ENCODE assay signal across 28 cellular contexts in genomic region chr3:130627143-130627849, GRCh38.
"Had no signal": no experiment of that assay in that cellular context is flagged by ENCODE, and none has a peak within 500 bp of the region (broad histone marks: within the 10 kb centered on the region; RNA-seq: fewer than 3 reads in every experiment).

No MANE protein-coding gene starts in this region.

- H3K9me3 ChIP-seq: Peyer's patch, SJSA1, SK-N-SH had no signal

- H3K36me3 ChIP-seq: cardiac muscle cell, Peyer's patch, SJSA1 had no signal

- H3K27ac ChIP-seq: cardiac muscle cell, Peyer's patch, SJSA1 had no signal

- H3K27me3 ChIP-seq: cardiac muscle cell, Peyer's patch, SJSA1 had no signal

- DNase-seq: activated CD4-positive, alpha-beta T cell treated with anti-CD3 and anti-CD28 coated beads, Interleukin-2, amount 10 ng/mL, durations not matched to agents 24 days and 14 days; activated CD4-positive, alpha-beta T cell treated with anti-CD3 and anti-CD28 coated beads, Interleukin-2, amount 50 U/mL, for 4 hours; activated CD8-positive, alpha-beta T cell treated with anti-CD3 and anti-CD28 coated beads for 36 hours; activated gamma-delta T cell; activated naive CD4-positive, alpha-beta T cell treated with anti-CD3 and anti-CD28 coated beads for 36 hours; activated T-cell treated with anti-CD3 and anti-CD28 coated beads, Interleukin-2, amount 50 U/mL, for 24 hours; aorta; NCI-H1092 treated with DMSO at 0.1 percent for 48 hours; NCI-H1417; NCI-H146; NCI-H187; NCI-H2029 treated with DMSO at 0.1 percent for 48 hours; NCI-H2107; NCI-H226; NCI-H446 treated with DMSO at 0.1 percent for 48 hours; NCI-H524; NCI-H69; NCI-H82; NK-92 treated with Interleukin-12 subunit alpha and Interleukin-12 subunit beta, amount 100 ng/mL, for 24 hours; PC-3; Peyer's patch; RPMI8226; SHP77 treated with DMSO at 0.1 percent for 48 hours; SK-N-SH had no signal

- H3K9ac ChIP-seq: SK-N-SH had no signal

- ATAC-seq: activated CD8-positive, alpha-beta T cell treated with anti-CD3 and anti-CD28 coated beads for 36 hours; activated naive CD4-positive, alpha-beta T cell treated with anti-CD3 and anti-CD28 coated beads, Interleukin-2, amount 50 U/mL, for 72 hours; K562; PC-3 had no signal

- H3K4me1 ChIP-seq: Peyer's patch, SJSA1 had no signal

- H3K4me2 ChIP-seq: SK-N-SH had no signal

- H3K4me3 ChIP-seq: cardiac muscle cell, K562, Peyer's patch, SJSA1 had no signal
